20 cellular contexts compared by ENCODE assay signal in the genomic region with DNA sequence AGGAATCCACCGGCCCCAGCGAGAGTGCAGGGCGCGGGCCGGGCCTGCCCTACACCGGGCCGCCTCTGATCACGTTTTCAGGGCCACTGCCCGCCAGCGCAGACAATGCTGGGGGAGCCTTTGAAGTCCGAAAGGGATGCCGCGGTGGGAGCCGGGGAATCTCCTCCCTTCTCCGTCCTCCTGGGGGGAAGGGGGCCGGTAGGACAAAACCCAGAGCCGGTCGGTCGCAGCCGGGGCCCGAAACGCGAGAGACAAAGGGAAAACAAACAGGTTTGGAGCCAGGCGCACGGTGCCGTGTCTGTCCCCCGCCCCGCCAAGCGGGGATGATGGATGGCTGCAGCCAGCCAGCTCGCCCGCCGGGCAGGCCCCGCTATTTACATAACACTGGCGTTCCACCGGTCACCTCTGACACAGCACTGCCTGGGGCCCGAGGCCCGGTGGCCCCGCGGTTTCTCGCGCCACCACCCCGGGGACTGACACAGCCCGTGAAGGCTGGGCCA.
DNase-seq lines count a peak whose midpoint lies in the region; ATAC-seq, FAIRE-seq and TF ChIP-seq lines count a peak whose summit lies in the region.
"Had no signal": no experiment of that assay in that cellular context is flagged by ENCODE, and none has a peak within 500 bp of the region (broad histone marks: within the 10 kb centered on the region; RNA-seq: fewer than 3 reads in every experiment).

No MANE protein-coding gene starts in this region.

- in situ Hi-C loops in HepG2 (cut with HindIII; ENCODE audit: extremely low pct_ligation_motif_present, low pct_unique_long_range_greater_than_20kb) = no loop called here

- POLR2A ChIA-PET in HepG2 (lab: Yijun Ruan, JAX) = no interaction called here

- TF ChIP-seq RAD21 in HepG2 (CRISPR knock-in tag; IDR thresholded peaks at IDR 0.05) = no peak; the same call in 1 of the 2 replicates

- H3K27me3 ChIP-seq in HepG2 (ENCODE audit: control insufficient read depth in 1 of 2, insufficient read depth in 2 of 2, low read length in 2 of 2) = peaks cover 8 to 59% of the 10 kb centered on the region in 2 experiments; a peak in 4 of 5 replicates
- no peaks in the 10 kb centered on the region for H3K27me3 ChIP-seq in thoracic aorta (replicated peaks; ENCODE audit: insufficient read depth)
- H3K27me3 ChIP-seq: gastrocnemius medialis had no signal

- CTCF ChIA-PET in HepG2 (lab: Yijun Ruan, JAX; ENCODE audit: low intra/inter-chr PET ratio, low total read pairs) = no interaction called here

- intact Hi-C loops in HepG2 (cut with micrococcal nuclease; ENCODE audit: unreplicated experiment) = no loop called here

- FAIRE-seq in HepG2 (lab: Jason Lieb, UNC) = no peak
- FAIRE-seq: endometrium had no signal

- no peaks in the 10 kb centered on the region for H3K36me3 ChIP-seq in HepG2 (replicated peaks in 1 of 2; ENCODE audit: control insufficient read depth in 1 of 2, insufficient read depth in 2 of 2, low read length in 2 of 2)
- no peaks in the 10 kb centered on the region for H3K36me3 ChIP-seq in thoracic aorta
- H3K36me3 ChIP-seq: gastrocnemius medialis had no signal

- no peak overlapping the region for H3K27ac ChIP-seq in HepG2 (ENCODE audit: extremely low read length, insufficient read depth, low read length)
- H3K27ac ChIP-seq in thoracic aorta = no peak overlapping the region
- H3K27ac ChIP-seq: 22Rv1, gastrocnemius medialis had no signal

- no TSS peak for BruUV-seq in HepG2 (replicated peaks; lab: Mats Ljungman, UMichigan)

- H3K4me1 ChIP-seq in HepG2 (ENCODE audit: insufficient read depth, low read length) (peaks cover 25% of the 10 kb centered on the region), thoracic aorta (ENCODE audit: control insufficient read depth in 1 of 2, low read depth in 2 of 2) (peaks cover 0 to 10% of the 10 kb centered on the region in 2 donors)

- H4K20me1 ChIP-seq in HepG2 (ENCODE audit: insufficient read depth, low read length) = no peaks in the 10 kb centered on the region

- no peak for TF ChIP-seq POLR2A in HepG2 (IDR thresholded peaks at IDR 0.05; ENCODE audit: insufficient read depth in 1 of 2, low read depth in 2 of 2, low read length in 2 of 2)

- no peaks in the 10 kb centered on the region for H3K79me2 ChIP-seq in HepG2 (ENCODE audit: insufficient read depth, low read length)

- no peak overlapping the region; the same call in 1 of the 2 replicates for H3K9ac ChIP-seq in HepG2 (ENCODE audit: insufficient read depth, low read depth, low read length)

- TF ChIP-seq EP300 in HepG2 (IDR thresholded peaks at IDR 0.05; ENCODE audit: low read depth in 2 of 2, low read length in 2 of 2) = no peak
- TF ChIP-seq EP300 in HepG2 (CRISPR knock-in tag; IDR thresholded peaks at IDR 0.05; ENCODE audit: borderline replicate concordance) = no peak

- 0% methylated on average over 3 of the region's 43 CpGs for WGBS in HepG2 (ENCODE audit: low lambda C conversion rate)

- no peak overlapping the region for H2AFZ ChIP-seq in HepG2 (ENCODE audit: low read length)

- DNase-seq in NCI-H2227 (lab: John Stamatoyannopoulos, UW; ENCODE audit: unreplicated experiment) (peak; percentile 22), NCI-H2227 treated with DMSO at 0.1 percent for 48 hours (lab: John Stamatoyannopoulos, UW) (no peak), ecto neural progenitor cell (ENCODE audit: low spot score) (peak; percentile 89), HepG2 (ENCODE audit: low spot score) (peak; percentile 58), thoracic aorta (ENCODE audit: low spot score) (no peak), T-helper 9 cell (no peak)
- DNase-seq in activated CD4-positive, alpha-beta T cell treated with anti-CD3 and anti-CD28 coated beads for 48 hours = no peak
- DNase-seq: activated CD4-positive, alpha-beta T cell treated with anti-CD3 and anti-CD28 coated beads for 36 hours; activated T-cell treated with anti-CD3 and anti-CD28 coated beads for 4 hours; C1 segment of cervical spinal cord; gastrocnemius medialis; GDM1; NCI-H2029; stimulated activated CD4-positive, alpha-beta T cell treated with anti-CD3 and anti-CD28 coated beads, Interleukin-15, amount 100 ng/mL, for 24 hours; T-helper 17 cell had no signal

- H3K9me3 ChIP-seq in HepG2 (ENCODE audit: low read length) (no peaks in the 10 kb centered on the region), thoracic aorta (no peaks in the 10 kb centered on the region)
- H3K9me3 ChIP-seq: gastrocnemius medialis had no signal

- TF ChIP-seq CTCF in HepG2 (CRISPR knock-in tag; IDR thresholded peaks at IDR 0.05) (no peak), thoracic aorta (IDR thresholded peaks at IDR 0.05) (no peak)

- H3K4me3 ChIP-seq in HepG2 (replicated peaks in 1 of 3; ENCODE audit: insufficient read depth in 1 of 3, low read depth in 2 of 3, low read length in 3 of 3) = peak overlapping the region; percentile 51 to 69 (median 54)
- peak overlapping the region; percentile 59 for H3K4me3 ChIP-seq in thoracic aorta
- H3K4me3 ChIP-seq: gastrocnemius medialis had no signal

- ATAC-seq in HepG2 (peak; percentile 81), thoracic aorta (ENCODE audit: insufficient number of reproducible peaks, low FRiP score, low read depth) (no peak), GM18868 (IDR thresholded peaks at IDR 0.05; ENCODE audit: unreplicated experiment) (no peak)
- ATAC-seq: activated CD4-positive, alpha-beta T cell treated with anti-CD3 and anti-CD28 coated beads for 36 hours; activated naive CD4-positive, alpha-beta T cell treated with anti-CD3 and anti-CD28 coated beads, Interleukin-2, amount 50 U/mL, for 72 hours; gastrocnemius medialis; Right ventricle myocardium inferior; T-helper 17 cell had no signal

- peak overlapping the region; percentile 82 for H3K4me2 ChIP-seq in HepG2 (ENCODE audit: low read depth, low read length)

TF ChIP-seq in HepG2, 621 proteins besides CTCF, POLR2A, EP300 and RAD21 (continues in another document):
- TF ChIP-seq SIX4 (CRISPR knock-in tag; IDR thresholded peaks at IDR 0.05) = no peak
- TF ChIP-seq NCOA2 (CRISPR knock-in tag; IDR thresholded peaks at IDR 0.05) = no peak
- peak; percentile 92 for TF ChIP-seq PPARG (CRISPR knock-in tag; conservative IDR thresholded peaks at IDR 0.05)
- TF ChIP-seq, protein P1, sequence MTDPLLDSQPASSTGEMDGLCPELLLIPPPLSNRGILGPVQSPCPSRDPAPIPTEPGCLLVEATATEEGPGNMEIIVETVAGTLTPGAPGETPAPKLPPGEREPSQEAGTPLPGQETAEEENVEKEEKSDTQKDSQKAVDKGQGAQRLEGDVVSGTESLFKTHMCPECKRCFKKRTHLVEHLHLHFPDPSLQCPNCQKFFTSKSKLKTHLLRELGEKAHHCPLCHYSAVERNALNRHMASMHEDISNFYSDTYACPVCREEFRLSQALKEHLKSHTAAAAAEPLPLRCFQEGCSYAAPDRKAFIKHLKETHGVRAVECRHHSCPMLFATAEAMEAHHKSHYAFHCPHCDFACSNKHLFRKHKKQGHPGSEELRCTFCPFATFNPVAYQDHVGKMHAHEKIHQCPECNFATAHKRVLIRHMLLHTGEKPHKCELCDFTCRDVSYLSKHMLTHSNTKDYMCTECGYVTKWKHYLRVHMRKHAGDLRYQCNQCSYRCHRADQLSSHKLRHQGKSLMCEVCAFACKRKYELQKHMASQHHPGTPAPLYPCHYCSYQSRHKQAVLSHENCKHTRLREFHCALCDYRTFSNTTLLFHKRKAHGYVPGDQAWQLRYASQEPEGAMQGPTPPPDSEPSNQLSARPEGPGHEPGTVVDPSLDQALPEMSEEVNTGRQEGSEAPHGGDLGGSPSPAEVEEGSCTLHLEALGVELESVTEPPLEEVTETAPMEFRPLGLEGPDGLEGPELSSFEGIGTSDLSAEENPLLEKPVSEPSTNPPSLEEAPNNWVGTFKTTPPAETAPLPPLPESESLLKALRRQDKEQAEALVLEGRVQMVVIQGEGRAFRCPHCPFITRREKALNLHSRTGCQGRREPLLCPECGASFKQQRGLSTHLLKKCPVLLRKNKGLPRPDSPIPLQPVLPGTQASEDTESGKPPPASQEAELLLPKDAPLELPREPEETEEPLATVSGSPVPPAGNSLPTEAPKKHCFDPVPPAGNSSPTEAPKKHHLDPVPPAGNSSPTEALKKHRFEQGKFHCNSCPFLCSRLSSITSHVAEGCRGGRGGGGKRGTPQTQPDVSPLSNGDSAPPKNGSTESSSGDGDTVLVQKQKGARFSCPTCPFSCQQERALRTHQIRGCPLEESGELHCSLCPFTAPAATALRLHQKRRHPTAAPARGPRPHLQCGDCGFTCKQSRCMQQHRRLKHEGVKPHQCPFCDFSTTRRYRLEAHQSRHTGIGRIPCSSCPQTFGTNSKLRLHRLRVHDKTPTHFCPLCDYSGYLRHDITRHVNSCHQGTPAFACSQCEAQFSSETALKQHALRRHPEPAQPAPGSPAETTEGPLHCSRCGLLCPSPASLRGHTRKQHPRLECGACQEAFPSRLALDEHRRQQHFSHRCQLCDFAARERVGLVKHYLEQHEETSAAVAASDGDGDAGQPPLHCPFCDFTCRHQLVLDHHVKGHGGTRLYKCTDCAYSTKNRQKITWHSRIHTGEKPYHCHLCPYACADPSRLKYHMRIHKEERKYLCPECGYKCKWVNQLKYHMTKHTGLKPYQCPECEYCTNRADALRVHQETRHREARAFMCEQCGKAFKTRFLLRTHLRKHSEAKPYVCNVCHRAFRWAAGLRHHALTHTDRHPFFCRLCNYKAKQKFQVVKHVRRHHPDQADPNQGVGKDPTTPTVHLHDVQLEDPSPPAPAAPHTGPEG (CRISPR knock-in tag; IDR thresholded peaks at IDR 0.05) = 0 out of 2 replicates have a peak, but pooled peaks have one; percentile 48
- TF ChIP-seq PRMT3 (CRISPR knock-in tag; IDR thresholded peaks at IDR 0.05; ENCODE audit: borderline replicate concordance, low read depth) = no peak
- TF ChIP-seq, protein P2, sequence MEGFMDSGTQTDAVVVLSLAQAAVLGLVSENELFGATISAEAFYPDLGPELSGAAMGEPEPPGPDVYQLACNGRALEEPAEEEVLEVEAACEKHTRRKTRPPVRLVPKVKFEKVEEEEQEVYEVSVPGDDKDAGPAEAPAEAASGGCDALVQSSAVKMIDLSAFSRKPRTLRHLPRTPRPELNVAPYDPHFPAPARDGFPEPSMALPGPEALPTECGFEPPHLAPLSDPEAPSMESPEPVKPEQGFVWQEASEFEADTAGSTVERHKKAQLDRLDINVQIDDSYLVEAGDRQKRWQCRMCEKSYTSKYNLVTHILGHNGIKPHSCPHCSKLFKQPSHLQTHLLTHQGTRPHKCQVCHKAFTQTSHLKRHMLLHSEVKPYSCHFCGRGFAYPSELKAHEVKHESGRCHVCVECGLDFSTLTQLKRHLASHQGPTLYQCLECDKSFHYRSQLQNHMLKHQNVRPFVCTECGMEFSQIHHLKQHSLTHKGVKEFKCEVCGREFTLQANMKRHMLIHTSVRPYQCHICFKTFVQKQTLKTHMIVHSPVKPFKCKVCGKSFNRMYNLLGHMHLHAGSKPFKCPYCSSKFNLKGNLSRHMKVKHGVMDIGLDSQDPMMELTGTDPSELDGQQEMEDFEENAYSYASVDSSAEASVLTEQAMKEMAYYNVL (CRISPR knock-in tag; IDR thresholded peaks at IDR 0.05; ENCODE audit: borderline replicate concordance) = no peak
- peak; percentile 98 for TF ChIP-seq HOXA5 (CRISPR knock-in tag; IDR thresholded peaks at IDR 0.05)
- TF ChIP-seq ZFX (CRISPR knock-in tag; IDR thresholded peaks at IDR 0.05; ENCODE audit: low read depth) = peak; percentile 68; the same call in 1 of the 2 replicates

Comparison
In these comparisons a context has a peak if more than half of its experiments do, and no peak if none do; other contexts are left out.
1. DNase-seq: peak in NCI-H2227 (single experiment), ecto neural progenitor cell (single experiment) and HepG2 (single experiment); none in NCI-H2227 treated with DMSO at 0.1 percent for 48 hours (single experiment), thoracic aorta (single experiment), T-helper 9 cell (single experiment) and activated CD4-positive, alpha-beta T cell treated with anti-CD3 and anti-CD28 coated beads for 48 hours (single experiment).